In the genomic region with DNA sequence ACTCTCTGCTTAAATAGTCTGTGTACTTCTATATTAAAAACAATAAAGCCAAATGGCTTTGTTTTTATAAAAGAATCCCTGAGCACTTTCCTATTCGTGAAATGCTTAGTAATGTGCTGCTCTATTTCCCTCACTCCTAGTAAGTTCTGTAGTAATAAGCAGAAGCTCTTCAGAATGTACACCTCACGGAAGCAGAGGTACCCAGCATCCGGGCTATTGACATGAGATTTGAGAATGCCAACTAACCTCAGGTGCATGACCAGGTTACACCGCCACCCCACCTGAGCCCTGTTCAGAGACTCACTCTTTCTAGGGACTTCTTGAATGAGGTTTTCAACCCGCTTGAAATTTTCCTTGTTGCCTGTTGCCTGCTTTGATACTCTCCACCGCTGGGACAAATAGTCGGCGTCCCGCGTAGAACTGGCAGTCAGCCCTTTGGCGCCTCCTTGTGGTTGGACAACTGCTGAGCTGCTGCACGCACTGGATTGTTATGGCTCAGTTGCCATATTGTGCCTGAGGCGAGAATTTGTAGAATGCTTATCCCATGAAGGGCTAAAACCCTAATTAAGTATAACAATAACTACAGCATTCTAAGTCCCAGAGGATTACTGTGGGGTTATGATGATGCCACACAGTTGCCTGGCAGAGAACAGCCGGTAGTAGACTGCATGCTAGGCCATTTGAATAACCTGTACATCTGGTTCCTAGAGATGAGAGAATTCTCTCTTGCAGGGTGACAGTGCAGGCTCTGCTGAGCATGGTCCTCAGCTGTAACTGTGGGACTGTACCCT, we compare ENCODE assay signal across 1 cellular context.
TF ChIP-seq lines count a peak whose summit lies in the region.

No MANE protein-coding gene starts in this region.

TF ChIP-seq in HCT116, 20 proteins besides CTCF, POLR2A, EP300 and RAD21 (continued from another document):
- TF ChIP-seq, protein P1, sequence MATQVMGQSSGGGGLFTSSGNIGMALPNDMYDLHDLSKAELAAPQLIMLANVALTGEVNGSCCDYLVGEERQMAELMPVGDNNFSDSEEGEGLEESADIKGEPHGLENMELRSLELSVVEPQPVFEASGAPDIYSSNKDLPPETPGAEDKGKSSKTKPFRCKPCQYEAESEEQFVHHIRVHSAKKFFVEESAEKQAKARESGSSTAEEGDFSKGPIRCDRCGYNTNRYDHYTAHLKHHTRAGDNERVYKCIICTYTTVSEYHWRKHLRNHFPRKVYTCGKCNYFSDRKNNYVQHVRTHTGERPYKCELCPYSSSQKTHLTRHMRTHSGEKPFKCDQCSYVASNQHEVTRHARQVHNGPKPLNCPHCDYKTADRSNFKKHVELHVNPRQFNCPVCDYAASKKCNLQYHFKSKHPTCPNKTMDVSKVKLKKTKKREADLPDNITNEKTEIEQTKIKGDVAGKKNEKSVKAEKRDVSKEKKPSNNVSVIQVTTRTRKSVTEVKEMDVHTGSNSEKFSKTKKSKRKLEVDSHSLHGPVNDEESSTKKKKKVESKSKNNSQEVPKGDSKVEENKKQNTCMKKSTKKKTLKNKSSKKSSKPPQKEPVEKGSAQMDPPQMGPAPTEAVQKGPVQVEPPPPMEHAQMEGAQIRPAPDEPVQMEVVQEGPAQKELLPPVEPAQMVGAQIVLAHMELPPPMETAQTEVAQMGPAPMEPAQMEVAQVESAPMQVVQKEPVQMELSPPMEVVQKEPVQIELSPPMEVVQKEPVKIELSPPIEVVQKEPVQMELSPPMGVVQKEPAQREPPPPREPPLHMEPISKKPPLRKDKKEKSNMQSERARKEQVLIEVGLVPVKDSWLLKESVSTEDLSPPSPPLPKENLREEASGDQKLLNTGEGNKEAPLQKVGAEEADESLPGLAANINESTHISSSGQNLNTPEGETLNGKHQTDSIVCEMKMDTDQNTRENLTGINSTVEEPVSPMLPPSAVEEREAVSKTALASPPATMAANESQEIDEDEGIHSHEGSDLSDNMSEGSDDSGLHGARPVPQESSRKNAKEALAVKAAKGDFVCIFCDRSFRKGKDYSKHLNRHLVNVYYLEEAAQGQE (IDR thresholded peaks at IDR 0.05; ENCODE audit: low read depth) = no peak
- TF ChIP-seq ZFX (IDR thresholded peaks at IDR 0.05) (no peak), CEBPB (IDR thresholded peaks at IDR 0.05; ENCODE audit: low read depth) (no peak), SP1 (IDR thresholded peaks at IDR 0.05; ENCODE audit: low read depth) (no peak), JUND (IDR thresholded peaks at IDR 0.05) (no peak), SRF (IDR thresholded peaks at IDR 0.05; ENCODE audit: low read depth) (no peak), YY1 (IDR thresholded peaks at IDR 0.05; ENCODE audit: extremely low read depth, insufficient replicate concordance, low read depth, low read length) (peak; percentile 64), FOSL1 (IDR thresholded peaks at IDR 0.05; ENCODE audit: low read depth) (no peak), ZNF274 (IDR thresholded peaks at IDR 0.05; ENCODE audit: low read depth, low read length) (no peak), SIN3A (IDR thresholded peaks at IDR 0.05; ENCODE audit: low read depth) (no peak), ELF1 (IDR thresholded peaks at IDR 0.05; ENCODE audit: borderline replicate concordance, low read depth) (no peak), CBX3 (IDR thresholded peaks at IDR 0.05; ENCODE audit: low read depth) (peak; percentile 82), EZH2phosphoT487 (IDR thresholded peaks at IDR 0.05; ENCODE audit: borderline replicate concordance) (no peak)
- TF ChIP-seq, protein P2, sequence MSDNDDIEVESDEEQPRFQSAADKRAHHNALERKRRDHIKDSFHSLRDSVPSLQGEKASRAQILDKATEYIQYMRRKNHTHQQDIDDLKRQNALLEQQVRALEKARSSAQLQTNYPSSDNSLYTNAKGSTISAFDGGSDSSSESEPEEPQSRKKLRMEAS (IDR thresholded peaks at IDR 0.05) = peak; percentile 32; the same call in 1 of the 2 replicates
- TF ChIP-seq, protein P3, sequence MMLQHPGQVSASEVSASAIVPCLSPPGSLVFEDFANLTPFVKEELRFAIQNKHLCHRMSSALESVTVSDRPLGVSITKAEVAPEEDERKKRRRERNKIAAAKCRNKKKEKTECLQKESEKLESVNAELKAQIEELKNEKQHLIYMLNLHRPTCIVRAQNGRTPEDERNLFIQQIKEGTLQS (IDR thresholded peaks at IDR 0.05) = no peak
